18 cellular contexts compared by ENCODE assay signal in genomic region chr11:106031936-106032335, GRCh38. TPM values are rescaled to one million over a fixed set of nuclear protein-coding genes. Genes with fewer than 3 reads are reported as not detected.
A peak's percentile ranks its signal among the peaks of the same experiment; 100 is the strongest.
DNase-seq lines count a peak whose midpoint lies in the region; ATAC-seq, FAIRE-seq and TF ChIP-seq lines count a peak whose summit lies in the region.
"Had no signal": no experiment of that assay in that cellular context is flagged by ENCODE, and none has a peak within 500 bp of the region (broad histone marks: within the 10 kb centered on the region; RNA-seq: fewer than 3 reads in every experiment).

No MANE protein-coding gene starts in this region.

- H4K91ac ChIP-seq in IMR-90 (ENCODE audit: insufficient read depth, low read depth, low read length) = no peak overlapping the region; the same call in 1 of the 2 replicates

- no peak overlapping the region for H4K5ac ChIP-seq in IMR-90 (ENCODE audit: low read depth, low read length)

- no peak overlapping the region for H3K23ac ChIP-seq in IMR-90 (ENCODE audit: low read depth, low read length)

- DNase-seq in IMR-90 (no peak), PC-9 (no peak), endothelial cell of umbilical vein (ENCODE audit: low read depth, low spot score) (no peak), caudate nucleus (lab: John Stamatoyannopoulos, UW) (no peak), GM19239 (ENCODE audit: insufficient read length, low spot score) (no peak)
- no peak for DNase-seq in CD4-positive, alpha-beta T cell
- DNase-seq: AML-193; CD4-positive, alpha-beta memory T cell; DMS153; DMS79; GDM1 had no signal

- H2BK120ac ChIP-seq in IMR-90 (ENCODE audit: low read depth, low read length) = peak overlapping the region; percentile 59; the same call in 1 of the 2 replicates

- no peaks in the 10 kb centered on the region for H3K36me3 Mint-ChIP-seq in CD4-positive, alpha-beta T cell (ENCODE audit: low read depth)
- H3K36me3 Mint-ChIP-seq: CD4-positive, alpha-beta memory T cell had no signal

- H3K4me3 ChIP-seq in IMR-90 (ENCODE audit: insufficient read depth, low read depth, low read length) (no peak overlapping the region), PC-9 (no peak overlapping the region), endothelial cell of umbilical vein (replicated peaks in 1 of 3; ENCODE audit: insufficient read depth in 1 of 3, low read depth in 1 of 3, low read length in 3 of 3) (no peak overlapping the region)
- H3K4me3 ChIP-seq: GM23338 had no signal

- H3K4me3 Mint-ChIP-seq in CD4-positive, alpha-beta T cell = no peak overlapping the region
- H3K4me3 Mint-ChIP-seq: CD4-positive, alpha-beta memory T cell; GM23338; IgD-negative memory B cell had no signal

- H2BK5ac ChIP-seq in IMR-90 (ENCODE audit: low read depth, low read length, poor library complexity, severe bottlenecking) = no peak overlapping the region

- dilution Hi-C loops in IMR-90 (cut with HindIII; ENCODE audit: low sequenced_read_pairs, unreplicated experiment) = no loop called here
- dilution Hi-C loops in endothelial cell of umbilical vein (cut with MboI; ENCODE audit: extremely low pct_ligation_motif_present, low sequenced_read_pairs) = no loop called here

- H3K9me1 ChIP-seq in IMR-90 (ENCODE audit: insufficient read depth, low read length) (no peaks in the 10 kb centered on the region), endothelial cell of umbilical vein (replicated peaks; ENCODE audit: control insufficient read depth, extremely low read depth, insufficient read depth, low read length) (no peaks in the 10 kb centered on the region)

- no peaks in the 10 kb centered on the region; the same call in 1 of the 2 replicates for H3K4me1 ChIP-seq in IMR-90 (ENCODE audit: control insufficient read depth, insufficient read depth, low read length)
- peaks cover 14% of the 10 kb centered on the region for H3K4me1 ChIP-seq in PC-9 (replicated peaks; ENCODE audit: insufficient read depth)
- H3K4me1 ChIP-seq in endothelial cell of umbilical vein (ENCODE audit: control insufficient read depth, extremely low read depth, insufficient read depth, low read length) = peaks cover 22% of the 10 kb centered on the region

- no peak overlapping the region for H2BK15ac ChIP-seq in IMR-90 (ENCODE audit: low read depth, low read length)

- in situ Hi-C loops in IMR-90 (cut with MboI; ENCODE audit: low sequenced_read_pairs) = no loop called here

- no peak overlapping the region for H3K27ac Mint-ChIP-seq in CD4-positive, alpha-beta T cell
- H3K27ac Mint-ChIP-seq: CD4-positive, alpha-beta memory T cell; GM23338; IgD-negative memory B cell had no signal

- BruUV-seq in IMR-90 (replicated peaks; lab: Mats Ljungman, UMichigan) (no TSS peak), PC-9 (replicated peaks; lab: Mats Ljungman, UMichigan) (no TSS peak), endothelial cell of umbilical vein (replicated peaks; lab: Mats Ljungman, UMichigan) (no TSS peak)

- H3K27ac ChIP-seq in IMR-90 (ENCODE audit: insufficient read depth, low read length) (no peak overlapping the region), PC-9 (peak overlapping the region; percentile 55), endothelial cell of umbilical vein (ENCODE audit: insufficient read depth, low read depth, low read length) (no peak overlapping the region), caudate nucleus (ENCODE audit: low read depth, low read length) (no peak overlapping the region)
- H3K27ac ChIP-seq in CD4-positive, alpha-beta T cell (ENCODE audit: low read depth, low read length) = no peak overlapping the region
- H3K27ac ChIP-seq: C4-2B, HL-60 had no signal

- H3K4me2 ChIP-seq in IMR-90 (ENCODE audit: low read depth, low read length) (no peak overlapping the region), PC-9 (peak overlapping the region; percentile 25; the same call in 1 of the 2 replicates), endothelial cell of umbilical vein (ENCODE audit: insufficient read depth, low read length) (peak overlapping the region; percentile 34)
- H3K4me2 ChIP-seq: GM23338 had no signal

- no peak overlapping the region for H3K9ac ChIP-seq in IMR-90 (ENCODE audit: low read depth, low read length)
- no peak overlapping the region for H3K9ac ChIP-seq in endothelial cell of umbilical vein (replicated peaks; ENCODE audit: extremely low read depth, insufficient read depth, low read length)

- H3K18ac ChIP-seq in IMR-90 (ENCODE audit: low read depth, low read length) = no peak overlapping the region

- H2BK20ac ChIP-seq in IMR-90 (ENCODE audit: low read depth, low read length) = no peak overlapping the region

- H3K27me3 ChIP-seq in IMR-90 (ENCODE audit: control insufficient read depth, insufficient read depth, low read length) = no peaks in the 10 kb centered on the region
- no peaks in the 10 kb centered on the region for H3K27me3 ChIP-seq in PC-9 (ENCODE audit: insufficient read depth, low read depth)
- H3K27me3 ChIP-seq in endothelial cell of umbilical vein (ENCODE audit: control insufficient read depth in 2 of 2, insufficient read depth in 2 of 2, low read length in 2 of 2) = no peaks in the 10 kb centered on the region
- H3K27me3 ChIP-seq in CD4-positive, alpha-beta T cell (ENCODE audit: control insufficient read depth, insufficient read depth, low read length) = peaks cover 4% of the 10 kb centered on the region

- H3K79me2 ChIP-seq in PC-9 (ENCODE audit: low read depth) (no peaks in the 10 kb centered on the region), endothelial cell of umbilical vein (ENCODE audit: control insufficient read depth, insufficient read depth, low read length) (no peaks in the 10 kb centered on the region)

- POLR2A ChIA-PET in IMR-90 (lab: Charles Lee; ENCODE audit: unreplicated experiment) = no interaction called here
- POLR2A ChIA-PET in PC-9 (lab: Charles Lee; ENCODE audit: unreplicated experiment) = no interaction called here
- POLR2A ChIA-PET in endothelial cell of umbilical vein (lab: Charles Lee) = no interaction called here
- POLR2A ChIA-PET in CD4-positive, alpha-beta T cell (lab: Charles Lee) = no interaction called here

- CTCF ChIA-PET in IMR-90 (lab: Yijun Ruan, JAX) = no interaction called here
- CTCF ChIA-PET in PC-9 (lab: Charles Lee) = no interaction called here
- CTCF ChIA-PET in endothelial cell of umbilical vein (lab: Charles Lee) = interaction anchor here (1.1 to 1.5 kb wide), 2 partner anchors 18 to 55 kb away, joined by 3 read pairs; no protein-coding TSS in a partner anchor
- CTCF ChIA-PET in CD4-positive, alpha-beta T cell (lab: Charles Lee) = no interaction called here

- TF ChIP-seq CTCF in IMR-90 (conservative IDR thresholded peaks at IDR 0.05; ENCODE audit: low read depth, low read length) (no peak), PC-9 (conservative IDR thresholded peaks at IDR 0.05) (no peak), endothelial cell of umbilical vein (IDR thresholded peaks at IDR 0.05; ENCODE audit: extremely low read depth in 1 of 2, insufficient read depth in 1 of 2, low read depth in 1 of 2, low read length in 2 of 2) (no peak)
- no peak for TF ChIP-seq CTCF in CD4-positive, alpha-beta T cell (IDR thresholded peaks at IDR 0.05)

- H2AK9ac ChIP-seq in IMR-90 (replicated peaks; ENCODE audit: low read depth, low read length, poor library complexity) = no peak overlapping the region

- H3K27me3 Mint-ChIP-seq in CD4-positive, alpha-beta T cell = peaks cover 73% of the 10 kb centered on the region

- no peak overlapping the region for H2AK5ac ChIP-seq in IMR-90 (ENCODE audit: low read depth, low read length)

- no peaks in the 10 kb centered on the region for H3K79me1 ChIP-seq in IMR-90 (ENCODE audit: low read depth in 1 of 2, low read length in 2 of 2)

- H3K9me3 ChIP-seq in IMR-90 (ENCODE audit: control insufficient read depth, insufficient read depth, low read length) (no peaks in the 10 kb centered on the region), PC-9 (ENCODE audit: insufficient read depth, low read depth) (peaks cover 4% of the 10 kb centered on the region; the same call in 1 of the 2 replicates), endothelial cell of umbilical vein (replicated peaks; ENCODE audit: control insufficient read depth, insufficient read depth, low read length) (no peaks in the 10 kb centered on the region)
- no peaks in the 10 kb centered on the region for H3K9me3 ChIP-seq in CD4-positive, alpha-beta T cell (ENCODE audit: control insufficient read depth, low read length)

- no peaks in the 10 kb centered on the region for H4K20me1 ChIP-seq in IMR-90 (ENCODE audit: insufficient read depth, low read length)
- H4K20me1 ChIP-seq in PC-9 (ENCODE audit: insufficient read depth) = no peaks in the 10 kb centered on the region
- H4K20me1 ChIP-seq in endothelial cell of umbilical vein (replicated peaks; ENCODE audit: control insufficient read depth, extremely low read depth, insufficient read depth, low read length) = no peaks in the 10 kb centered on the region

- H3K4ac ChIP-seq in IMR-90 (ENCODE audit: low read depth, low read length) = no peak overlapping the region

- H4K8ac ChIP-seq in IMR-90 (ENCODE audit: low read depth in 2 of 2, low read length in 2 of 2) = peak overlapping the region; percentile 10 to 86; a peak in 1 of 4 replicates

- no peak for FAIRE-seq in endothelial cell of umbilical vein (lab: Jason Lieb, UNC)
- no peak for FAIRE-seq in GM19239 (lab: Jason Lieb, UNC)
- FAIRE-seq: A204.1, GM18507, H54 had no signal

- H2AFZ ChIP-seq in IMR-90 (replicated peaks; ENCODE audit: low read length, poor library complexity) = no peak overlapping the region
- H2AFZ ChIP-seq in PC-9 = peak overlapping the region; percentile 34; the same call in 1 of the 2 replicates
- H2AFZ ChIP-seq in endothelial cell of umbilical vein (ENCODE audit: low read depth, low read length) = peak overlapping the region; percentile 7
- H2AFZ ChIP-seq: GM23338 had no signal

- H3K14ac ChIP-seq in IMR-90 (replicated peaks; ENCODE audit: low read depth, low read length) = no peak overlapping the region

- ATAC-seq in IMR-90 (ENCODE audit: low read depth) = no peak
- no peak for ATAC-seq in CD4-positive, alpha-beta T cell (ENCODE audit: poor library complexity)
- ATAC-seq: GM23338 had no signal

- no peaks in the 10 kb centered on the region for H3K9me2 ChIP-seq in PC-9 (ENCODE audit: insufficient read depth)

- H3K9me3 Mint-ChIP-seq in CD4-positive, alpha-beta T cell = peaks cover 4% of the 10 kb centered on the region

- TF ChIP-seq RAD21 in IMR-90 (IDR thresholded peaks at IDR 0.05; ENCODE audit: low read length) = no peak

- peaks cover 10% of the 10 kb centered on the region; the same call in 1 of the 2 replicates for H3F3A ChIP-seq in PC-9 (ENCODE audit: insufficient read depth, low read depth)

- intact Hi-C loops in IMR-90 (cut with micrococcal nuclease) = no loop called here
- intact Hi-C loops in PC-9 (cut with micrococcal nuclease; ENCODE audit: unreplicated experiment) = no loop called here
- intact Hi-C loops in endothelial cell of umbilical vein (cut with micrococcal nuclease) = loop anchor here (1.0 to 2.0 kb wide), 2 partner anchors 10 to 45 kb away; partner anchors contain the start of genes AASDHPPT, KBTBD3 and MSANTD4
- intact Hi-C loops in CD4-positive, alpha-beta T cell (cut with DNase I, micrococcal nuclease) = no loop called here

- H3K56ac ChIP-seq in IMR-90 (ENCODE audit: extremely low read depth, insufficient read depth, low read length) = no peak overlapping the region

- no peaks in the 10 kb centered on the region for H3K4me1 Mint-ChIP-seq in CD4-positive, alpha-beta T cell (ENCODE audit: low read depth)
- H3K4me1 Mint-ChIP-seq: CD4-positive, alpha-beta memory T cell; GM23338; IgD-negative memory B cell had no signal

- no CpG with 5 or more reads among the region's 3 CpGs for WGBS in IMR-90 (ENCODE audit: extremely low coverage in 2 of 2, insufficient read length in 1 of 2), 2 experiments

- H3K36me3 ChIP-seq in IMR-90 (ENCODE audit: control insufficient read depth, insufficient read depth, low read length) (no peaks in the 10 kb centered on the region), PC-9 (ENCODE audit: low read depth) (no peaks in the 10 kb centered on the region), endothelial cell of umbilical vein (ENCODE audit: control insufficient read depth in 2 of 2, extremely low read depth in 1 of 2, insufficient read depth in 2 of 2, low read length in 2 of 2) (no peaks in the 10 kb centered on the region)

- TF ChIP-seq POLR2A in IMR-90 (IDR thresholded peaks at IDR 0.05; ENCODE audit: low read depth, low read length) (no peak), endothelial cell of umbilical vein (IDR thresholded peaks at IDR 0.05; ENCODE audit: low read depth, low read length) (no peak)

RNA-seq across cellular contexts. Expression of gene MSANTD4, which starts 9.9 kb away (rescaled TPM):
- total RNA-seq in IMR-90 (2012; rRNA removed) = 18.8 and 30.3 TPM in 2 replicates
- 6.3 and 9.4 TPM in 2 replicates for polyA plus RNA-seq in IMR-90 (2012; rRNA removed)
- 0.91 and 2.4 TPM in 2 replicates for polyA plus RNA-seq in IMR-90 (2012; cell fraction: cytosol; rRNA removed)
- 4.5 and 5.1 TPM in 2 replicates for polyA plus RNA-seq in IMR-90 (2012; cell fraction: nucleus; rRNA removed; ENCODE audit: low replicate concordance)
- total RNA-seq in PC-9 (2021) = 11.0 and 13.6 TPM in 2 replicates
- 13.8 and 15.0 TPM in 2 replicates for total RNA-seq in endothelial cell of umbilical vein
- polyA plus RNA-seq in endothelial cell of umbilical vein = 3.3 and 3.9 TPM in 2 replicates
- polyA plus RNA-seq in endothelial cell of umbilical vein (2011; cell fraction: cytosol; rRNA removed) = 4.5 and 4.6 TPM in 2 replicates
- polyA plus RNA-seq in endothelial cell of umbilical vein (2011; cell fraction: nucleus; rRNA removed) = 5.8 and 7.7 TPM in 2 replicates
- polyA plus RNA-seq in endothelial cell of umbilical vein (2012) = 14.1 and 17.6 TPM in 2 replicates
- 4.9 and 5.9 TPM in 2 replicates for polyA minus RNA-seq in endothelial cell of umbilical vein
- 5.2 TPM for polyA minus RNA-seq in endothelial cell of umbilical vein (2011; cell fraction: cytosol; rRNA and poly(A)+ RNA removed)
- 7.9 and 9.5 TPM in 2 replicates for polyA minus RNA-seq in endothelial cell of umbilical vein (2011; cell fraction: nucleus; rRNA and poly(A)+ RNA removed)
- 1 to 10 TPM; 4.3 to 6.2 TPM for total RNA-seq in CD4-positive, alpha-beta T cell

RNA-seq across cellular contexts. Expression of gene KBTBD3, which starts 45.2 kb away (rescaled TPM):
- 1.6 and 2.2 TPM in 2 replicates for total RNA-seq in IMR-90 (2012; rRNA removed)
- 0.85 and 1.7 TPM in 2 replicates for polyA plus RNA-seq in IMR-90 (2012; rRNA removed)
- polyA plus RNA-seq in IMR-90 (2012; cell fraction: cytosol; rRNA removed) = 0.25 and 0.32 TPM in 2 replicates
- 0.10 and 1.2 TPM in 2 replicates for polyA plus RNA-seq in IMR-90 (2012; cell fraction: nucleus; rRNA removed; ENCODE audit: low replicate concordance)
- 8.8 and 11.9 TPM in 2 replicates for total RNA-seq in PC-9 (2021)
- 2.4 and 3.6 TPM in 2 replicates for total RNA-seq in endothelial cell of umbilical vein
- 0.76 and 0.84 TPM in 2 replicates for polyA plus RNA-seq in endothelial cell of umbilical vein
- 1.1 and 1.3 TPM in 2 replicates for polyA plus RNA-seq in endothelial cell of umbilical vein (2011; cell fraction: cytosol; rRNA removed)
- 1.6 and 1.8 TPM in 2 replicates for polyA plus RNA-seq in endothelial cell of umbilical vein (2011; cell fraction: nucleus; rRNA removed)
- polyA plus RNA-seq in endothelial cell of umbilical vein (2012) = 3.8 and 4.3 TPM in 2 replicates
- 8.2 and 9.3 TPM in 2 replicates for polyA minus RNA-seq in endothelial cell of umbilical vein
- not detected for polyA minus RNA-seq in endothelial cell of umbilical vein (2011; cell fraction: cytosol; rRNA and poly(A)+ RNA removed)
- 3.5 and 5.9 TPM in 2 replicates for polyA minus RNA-seq in endothelial cell of umbilical vein (2011; cell fraction: nucleus; rRNA and poly(A)+ RNA removed)
- total RNA-seq in CD4-positive, alpha-beta T cell = 1 to 10 TPM; 5.7 to 8.1 TPM

RNA-seq across cellular contexts. Expression of gene AASDHPPT, which starts 45.5 kb away (rescaled TPM):
- total RNA-seq in IMR-90 (2012; rRNA removed) (56.3 and 72.2 TPM in 2 replicates), PC-9 (2021) (31.4 and 33.1 TPM in 2 replicates), endothelial cell of umbilical vein (29.8 and 34.2 TPM in 2 replicates)
- polyA plus RNA-seq in IMR-90 (2012; rRNA removed) (19.6 and 22.0 TPM in 2 replicates), endothelial cell of umbilical vein (10.3 and 14.3 TPM in 2 replicates)
- 9.6 and 13.4 TPM in 2 replicates for polyA plus RNA-seq in IMR-90 (2012; cell fraction: cytosol; rRNA removed)
- 4.0 and 6.7 TPM in 2 replicates for polyA plus RNA-seq in IMR-90 (2012; cell fraction: nucleus; rRNA removed; ENCODE audit: low replicate concordance)
- polyA plus RNA-seq in endothelial cell of umbilical vein (2011; cell fraction: cytosol; rRNA removed) = 19.1 and 20.3 TPM in 2 replicates
- 11.3 and 16.1 TPM in 2 replicates for polyA plus RNA-seq in endothelial cell of umbilical vein (2011; cell fraction: nucleus; rRNA removed)
- 34.1 and 43.5 TPM in 2 replicates for polyA plus RNA-seq in endothelial cell of umbilical vein (2012)
- polyA minus RNA-seq in endothelial cell of umbilical vein = 25.9 and 28.5 TPM in 2 replicates
- 25.7 TPM for polyA minus RNA-seq in endothelial cell of umbilical vein (2011; cell fraction: cytosol; rRNA and poly(A)+ RNA removed)
- 23.3 and 29.1 TPM in 2 replicates for polyA minus RNA-seq in endothelial cell of umbilical vein (2011; cell fraction: nucleus; rRNA and poly(A)+ RNA removed)
- 10 to 100 TPM; 14.9 to 19.6 TPM for total RNA-seq in CD4-positive, alpha-beta T cell
